13 cellular contexts compared by ENCODE assay signal in the genomic region with DNA sequence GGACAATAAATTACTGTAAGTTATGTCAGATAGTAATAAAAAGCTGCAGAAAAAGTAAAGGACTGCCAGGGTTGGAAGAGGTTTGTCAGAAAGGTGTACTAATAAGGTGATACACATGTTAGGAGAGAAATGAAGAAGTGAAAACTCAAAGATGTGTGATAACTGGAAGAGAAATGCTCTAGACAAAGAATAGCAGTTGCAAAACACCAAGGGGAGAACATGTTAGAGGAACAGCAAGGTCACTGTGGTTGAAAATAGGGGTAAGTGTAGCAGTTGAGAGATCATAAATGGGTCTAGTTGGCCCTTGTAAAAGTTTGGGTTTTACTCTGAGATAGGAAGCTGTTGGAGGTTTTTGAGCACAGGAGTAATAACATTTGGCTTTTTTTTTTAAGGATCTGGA. TPM values are rescaled to one million over a fixed set of nuclear protein-coding genes. Genes with fewer than 3 reads are reported as not detected.
DNase-seq lines count a peak whose midpoint lies in the region; ATAC-seq and FAIRE-seq lines count a peak whose summit lies in the region.
"Had no signal": no experiment of that assay in that cellular context is flagged by ENCODE, and none has a peak within 500 bp of the region (broad histone marks: within the 10 kb centered on the region; RNA-seq: fewer than 3 reads in every experiment).

No MANE protein-coding gene starts in this region.

- ATAC-seq in GM18517 (IDR thresholded peaks at IDR 0.05; ENCODE audit: unreplicated experiment) (peak; percentile 88), GM21367 (IDR thresholded peaks at IDR 0.05; ENCODE audit: unreplicated experiment) (peak; percentile 90), HG02943 (IDR thresholded peaks at IDR 0.05; ENCODE audit: low read depth, unreplicated experiment) (peak; percentile 68), HG03571 (IDR thresholded peaks at IDR 0.05; ENCODE audit: unreplicated experiment) (peak; percentile 79)
- ATAC-seq: activated CD4-positive, alpha-beta T cell treated with anti-CD3 and anti-CD28 coated beads for 36 hours had no signal

- no peak for FAIRE-seq in GM19239 (lab: Jason Lieb, UNC)

- no peak for DNase-seq in activated effector memory CD4-positive, alpha-beta T cell treated with Interleukin-2 at 50 U/mL for 16 hours
- DNase-seq in GM19239 (ENCODE audit: insufficient read length, low spot score) (no peak), A172 (ENCODE audit: low spot score) (no peak), CD1c-positive myeloid dendritic cell (ENCODE audit: extremely low spot score) (no peak)
- DNase-seq: activated CD4-positive, alpha-beta T cell treated with anti-CD3 and anti-CD28 coated beads for 36 hours; MM.1S; NCI-H526; retina; trophoblast cell had no signal

RNA-seq across cellular contexts. Expression of a gene that starts 46.9 kb away (rescaled TPM):
- 13.1 and 13.2 TPM in 2 replicates for total RNA-seq in A172 (2014; rRNA removed; shearing (Covaris generic))

RNA-seq across cellular contexts. Expression of a gene that starts 51.7 kb away (rescaled TPM):
- total RNA-seq in A172 (2014; rRNA removed; shearing (Covaris generic)) = 20.0 and 46.9 TPM in 2 replicates
